Comparison of ENCODE assay signal across 8 cellular contexts in genomic region chr5:144189800-144190429, GRCh38. TPM values are rescaled to one million over a fixed set of nuclear protein-coding genes. Genes with fewer than 3 reads are reported as not detected.
DNase-seq lines count a peak whose midpoint lies in the region; ATAC-seq and TF ChIP-seq lines count a peak whose summit lies in the region.

No MANE protein-coding gene starts in this region.

- H3K9me3 Mint-ChIP-seq in Caco-2 (ENCODE audit: unreplicated experiment): no peaks in the 10 kb centered on the region

- in situ Hi-C loops in KBM-7 (cut with MboI; ENCODE audit: low pct_unique_long_range_greater_than_20kb, low sequenced_read_pairs): no loop called here

- peak; percentile 37 for ATAC-seq in GM19452 (IDR thresholded peaks at IDR 0.05; ENCODE audit: unreplicated experiment)

- H3K27ac Mint-ChIP-seq in Caco-2 (ENCODE audit: unreplicated experiment): no peak overlapping the region

- POLR2A ChIA-PET in Caco-2 (lab: Charles Lee): no interaction called here

- no peak overlapping the region for H3K4me3 Mint-ChIP-seq in Caco-2 (ENCODE audit: unreplicated experiment)

- no TSS peak for BruUV-seq in Caco-2 (replicated peaks; lab: Mats Ljungman, UMichigan)

- peak overlapping the region; percentile 83 for H3K27ac ChIP-seq in effector memory CD4-positive, alpha-beta T cell (ENCODE audit: insufficient read depth, low read length, poor library complexity, severe bottlenecking)

- intact Hi-C loops in Caco-2 (cut with micrococcal nuclease; ENCODE audit: unreplicated experiment): no loop called here

- CTCF ChIA-PET in Caco-2 (lab: Charles Lee): no interaction called here

- no peak overlapping the region for H3K4me3 ChIP-seq in effector memory CD4-positive, alpha-beta T cell (ENCODE audit: insufficient read depth, low read depth, low read length, poor library complexity, severe bottlenecking)
- H3K4me3 ChIP-seq in Caco-2 (ENCODE audit: low read depth, low read length): no peak overlapping the region

- no peaks in the 10 kb centered on the region for H3K9me3 ChIP-seq in effector memory CD4-positive, alpha-beta T cell (ENCODE audit: control insufficient read depth, low read length)
- no peaks in the 10 kb centered on the region for H3K9me3 ChIP-seq in Caco-2

- TF ChIP-seq CTCF in Caco-2 (IDR thresholded peaks at IDR 0.05; ENCODE audit: insufficient read depth in 1 of 2, low read depth in 1 of 2, low read length in 1 of 2, severe bottlenecking in 1 of 2, unreplicated experiment in 1 of 2): no peak

- peaks cover 6% of the 10 kb centered on the region for H3K4me1 Mint-ChIP-seq in Caco-2 (ENCODE audit: low read depth, unreplicated experiment)

- peaks cover 3% of the 10 kb centered on the region for H3K27me3 Mint-ChIP-seq in Caco-2 (ENCODE audit: insufficient read depth, unreplicated experiment)

- H3K36me3 ChIP-seq in effector memory CD4-positive, alpha-beta T cell (ENCODE audit: control insufficient read depth, insufficient read depth, low read length): no peaks in the 10 kb centered on the region
- H3K36me3 ChIP-seq in Caco-2 (ENCODE audit: control insufficient read depth, insufficient read depth, low read length): no peaks in the 10 kb centered on the region

- no peaks in the 10 kb centered on the region for H3K27me3 ChIP-seq in effector memory CD4-positive, alpha-beta T cell (replicated peaks; ENCODE audit: control insufficient read depth, insufficient read depth, low read length, poor library complexity, severe bottlenecking)
- H3K27me3 ChIP-seq in Caco-2 (replicated peaks; ENCODE audit: control insufficient read depth, insufficient read depth, low read length): no peaks in the 10 kb centered on the region

- DNase-seq in KBM-7 (peak; percentile 66), NCI-H1930 (lab: John Stamatoyannopoulos, UW) (no peak), cerebellar cortex (ENCODE audit: low spot score) (no peak), Caco-2 (no peak)
- DNase-seq in activated CD4-positive, alpha-beta T cell treated with anti-CD3 and anti-CD28 coated beads for 24 hours (ENCODE audit: low read depth in 2 of 2): peak; percentile 37 to 56
- DNase-seq in effector memory CD4-positive, alpha-beta T cell: peak; percentile 79 to 84 (median 79)
- peak; percentile 86 for DNase-seq in stimulated activated CD4-positive, alpha-beta T cell treated with anti-CD3 and anti-CD28 coated beads, Interleukin-4, amount 100 ng/mL, for 24 hours

- no peaks in the 10 kb centered on the region for H3K36me3 Mint-ChIP-seq in Caco-2 (ENCODE audit: insufficient read depth, unreplicated experiment)

- H3K4me1 ChIP-seq in effector memory CD4-positive, alpha-beta T cell (ENCODE audit: control insufficient read depth, insufficient read depth, low read length, poor library complexity, severe bottlenecking): peaks cover 38% of the 10 kb centered on the region
- 0 out of 2 replicates have a peak, but pooled peaks cover 5% of the 10 kb centered on the region for H3K4me1 ChIP-seq in Caco-2

RNA-seq across cellular contexts. Expression of gene KCTD16, which starts 19.2 kb away (rescaled TPM):
- 0.29 and 0.51 TPM in 2 replicates for total RNA-seq in Caco-2 (2022)

RNA-seq across cellular contexts. Expression of gene YIPF5, which starts 19.5 kb away (rescaled TPM):
- 57.8 and 59.2 TPM in 2 replicates for total RNA-seq in Caco-2 (2022)

Comparison
In these comparisons a context has a peak if more than half of its experiments do, and no peak if none do; other contexts are left out.
1. DNase-seq: peak in KBM-7 (single experiment), activated CD4-positive, alpha-beta T cell treated with anti-CD3 and anti-CD28 coated beads for 24 hours (2 of 2), effector memory CD4-positive, alpha-beta T cell (3 of 3) and stimulated activated CD4-positive, alpha-beta T cell treated with anti-CD3 and anti-CD28 coated beads, Interleukin-4, amount 100 ng/mL, for 24 hours (single experiment); none in NCI-H1930 (0 of 2), cerebellar cortex (single experiment) and Caco-2 (0 of 2).